2 cellular contexts compared by ENCODE assay signal in the genomic region with DNA sequence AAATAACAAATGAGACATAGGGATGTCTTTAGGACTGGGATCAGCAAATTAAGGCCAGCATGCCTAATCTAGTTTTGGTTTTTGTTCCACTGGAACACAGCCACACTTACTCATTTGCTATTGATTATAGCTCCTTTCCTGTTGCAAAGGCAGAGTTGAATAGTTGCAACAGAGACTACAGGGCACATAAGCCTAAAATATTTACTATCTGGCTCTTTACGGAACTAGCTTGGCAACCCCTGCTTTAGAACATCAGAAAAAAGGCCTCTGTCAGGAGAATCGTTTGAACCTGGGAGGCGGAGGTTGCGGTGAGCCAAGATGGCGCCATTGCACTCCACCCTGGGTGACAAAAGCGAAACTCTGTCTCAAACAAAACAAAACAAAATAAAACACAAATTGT.
TF ChIP-seq lines count a peak whose summit lies in the region.

No MANE protein-coding gene starts in this region.

TF ChIP-seq in liver, 16 proteins besides CTCF, POLR2A, EP300 and RAD21 (continued from another document):
- TF ChIP-seq, protein P1, sequence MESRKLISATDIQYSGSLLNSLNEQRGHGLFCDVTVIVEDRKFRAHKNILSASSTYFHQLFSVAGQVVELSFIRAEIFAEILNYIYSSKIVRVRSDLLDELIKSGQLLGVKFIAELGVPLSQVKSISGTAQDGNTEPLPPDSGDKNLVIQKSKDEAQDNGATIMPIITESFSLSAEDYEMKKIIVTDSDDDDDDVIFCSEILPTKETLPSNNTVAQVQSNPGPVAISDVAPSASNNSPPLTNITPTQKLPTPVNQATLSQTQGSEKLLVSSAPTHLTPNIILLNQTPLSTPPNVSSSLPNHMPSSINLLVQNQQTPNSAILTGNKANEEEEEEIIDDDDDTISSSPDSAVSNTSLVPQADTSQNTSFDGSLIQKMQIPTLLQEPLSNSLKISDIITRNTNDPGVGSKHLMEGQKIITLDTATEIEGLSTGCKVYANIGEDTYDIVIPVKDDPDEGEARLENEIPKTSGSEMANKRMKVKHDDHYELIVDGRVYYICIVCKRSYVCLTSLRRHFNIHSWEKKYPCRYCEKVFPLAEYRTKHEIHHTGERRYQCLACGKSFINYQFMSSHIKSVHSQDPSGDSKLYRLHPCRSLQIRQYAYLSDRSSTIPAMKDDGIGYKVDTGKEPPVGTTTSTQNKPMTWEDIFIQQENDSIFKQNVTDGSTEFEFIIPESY (IDR thresholded peaks at IDR 0.05) = no peak
- TF ChIP-seq JUND (IDR thresholded peaks at IDR 0.05) (peak; percentile 53 to 58), NR2F2 (IDR thresholded peaks at IDR 0.05) (peak; percentile 7), EGR1 (IDR thresholded peaks at IDR 0.05; ENCODE audit: low read depth in 2 of 2) (peak in 1 of 2 donors; percentile 12), GABPA (IDR thresholded peaks at IDR 0.05 in 1 of 2, conservative IDR thresholded peaks at IDR 0.05 in 1 of 2) (no peak), FOXA2 (IDR thresholded peaks at IDR 0.05) (peak; percentile 17), YY1 (IDR thresholded peaks at IDR 0.05) (peak; percentile 87), HNF4A (conservative IDR thresholded peaks at IDR 0.05) (peak; percentile 66 to 71), RXRA (IDR thresholded peaks at IDR 0.05) (peak; percentile 58 to 69), HNF4G (IDR thresholded peaks at IDR 0.05) (no peak)
- TF ChIP-seq, protein P2, sequence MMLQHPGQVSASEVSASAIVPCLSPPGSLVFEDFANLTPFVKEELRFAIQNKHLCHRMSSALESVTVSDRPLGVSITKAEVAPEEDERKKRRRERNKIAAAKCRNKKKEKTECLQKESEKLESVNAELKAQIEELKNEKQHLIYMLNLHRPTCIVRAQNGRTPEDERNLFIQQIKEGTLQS (IDR thresholded peaks at IDR 0.05) = peak; percentile 76
- TF ChIP-seq, protein P3, sequence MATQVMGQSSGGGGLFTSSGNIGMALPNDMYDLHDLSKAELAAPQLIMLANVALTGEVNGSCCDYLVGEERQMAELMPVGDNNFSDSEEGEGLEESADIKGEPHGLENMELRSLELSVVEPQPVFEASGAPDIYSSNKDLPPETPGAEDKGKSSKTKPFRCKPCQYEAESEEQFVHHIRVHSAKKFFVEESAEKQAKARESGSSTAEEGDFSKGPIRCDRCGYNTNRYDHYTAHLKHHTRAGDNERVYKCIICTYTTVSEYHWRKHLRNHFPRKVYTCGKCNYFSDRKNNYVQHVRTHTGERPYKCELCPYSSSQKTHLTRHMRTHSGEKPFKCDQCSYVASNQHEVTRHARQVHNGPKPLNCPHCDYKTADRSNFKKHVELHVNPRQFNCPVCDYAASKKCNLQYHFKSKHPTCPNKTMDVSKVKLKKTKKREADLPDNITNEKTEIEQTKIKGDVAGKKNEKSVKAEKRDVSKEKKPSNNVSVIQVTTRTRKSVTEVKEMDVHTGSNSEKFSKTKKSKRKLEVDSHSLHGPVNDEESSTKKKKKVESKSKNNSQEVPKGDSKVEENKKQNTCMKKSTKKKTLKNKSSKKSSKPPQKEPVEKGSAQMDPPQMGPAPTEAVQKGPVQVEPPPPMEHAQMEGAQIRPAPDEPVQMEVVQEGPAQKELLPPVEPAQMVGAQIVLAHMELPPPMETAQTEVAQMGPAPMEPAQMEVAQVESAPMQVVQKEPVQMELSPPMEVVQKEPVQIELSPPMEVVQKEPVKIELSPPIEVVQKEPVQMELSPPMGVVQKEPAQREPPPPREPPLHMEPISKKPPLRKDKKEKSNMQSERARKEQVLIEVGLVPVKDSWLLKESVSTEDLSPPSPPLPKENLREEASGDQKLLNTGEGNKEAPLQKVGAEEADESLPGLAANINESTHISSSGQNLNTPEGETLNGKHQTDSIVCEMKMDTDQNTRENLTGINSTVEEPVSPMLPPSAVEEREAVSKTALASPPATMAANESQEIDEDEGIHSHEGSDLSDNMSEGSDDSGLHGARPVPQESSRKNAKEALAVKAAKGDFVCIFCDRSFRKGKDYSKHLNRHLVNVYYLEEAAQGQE (IDR thresholded peaks at IDR 0.05) = no peak
- TF ChIP-seq, protein P4, sequence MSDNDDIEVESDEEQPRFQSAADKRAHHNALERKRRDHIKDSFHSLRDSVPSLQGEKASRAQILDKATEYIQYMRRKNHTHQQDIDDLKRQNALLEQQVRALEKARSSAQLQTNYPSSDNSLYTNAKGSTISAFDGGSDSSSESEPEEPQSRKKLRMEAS (IDR thresholded peaks at IDR 0.05) = peak; percentile 62

TF ChIP-seq in HepG2, 621 proteins besides CTCF, POLR2A, EP300 and RAD21 (continued from another document):
- TF ChIP-seq, protein P5, sequence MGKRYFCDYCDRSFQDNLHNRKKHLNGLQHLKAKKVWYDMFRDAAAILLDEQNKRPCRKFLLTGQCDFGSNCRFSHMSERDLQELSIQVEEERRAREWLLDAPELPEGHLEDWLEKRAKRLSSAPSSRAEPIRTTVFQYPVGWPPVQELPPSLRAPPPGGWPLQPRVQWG (CRISPR knock-in tag; IDR thresholded peaks at IDR 0.05; ENCODE audit: borderline replicate concordance, low read depth) = no peak
- TF ChIP-seq ZNF10 (CRISPR knock-in tag; IDR thresholded peaks at IDR 0.05; ENCODE audit: borderline replicate concordance, low read depth) = no peak
- no peak for TF ChIP-seq ZNF383 (CRISPR knock-in tag; IDR thresholded peaks at IDR 0.05; ENCODE audit: borderline replicate concordance)
- no peak for TF ChIP-seq ATF1 (CRISPR knock-in tag; IDR thresholded peaks at IDR 0.05)
- TF ChIP-seq SETDB1 (CRISPR knock-in tag; IDR thresholded peaks at IDR 0.05; ENCODE audit: borderline replicate concordance) = no peak
- TF ChIP-seq, protein P6, sequence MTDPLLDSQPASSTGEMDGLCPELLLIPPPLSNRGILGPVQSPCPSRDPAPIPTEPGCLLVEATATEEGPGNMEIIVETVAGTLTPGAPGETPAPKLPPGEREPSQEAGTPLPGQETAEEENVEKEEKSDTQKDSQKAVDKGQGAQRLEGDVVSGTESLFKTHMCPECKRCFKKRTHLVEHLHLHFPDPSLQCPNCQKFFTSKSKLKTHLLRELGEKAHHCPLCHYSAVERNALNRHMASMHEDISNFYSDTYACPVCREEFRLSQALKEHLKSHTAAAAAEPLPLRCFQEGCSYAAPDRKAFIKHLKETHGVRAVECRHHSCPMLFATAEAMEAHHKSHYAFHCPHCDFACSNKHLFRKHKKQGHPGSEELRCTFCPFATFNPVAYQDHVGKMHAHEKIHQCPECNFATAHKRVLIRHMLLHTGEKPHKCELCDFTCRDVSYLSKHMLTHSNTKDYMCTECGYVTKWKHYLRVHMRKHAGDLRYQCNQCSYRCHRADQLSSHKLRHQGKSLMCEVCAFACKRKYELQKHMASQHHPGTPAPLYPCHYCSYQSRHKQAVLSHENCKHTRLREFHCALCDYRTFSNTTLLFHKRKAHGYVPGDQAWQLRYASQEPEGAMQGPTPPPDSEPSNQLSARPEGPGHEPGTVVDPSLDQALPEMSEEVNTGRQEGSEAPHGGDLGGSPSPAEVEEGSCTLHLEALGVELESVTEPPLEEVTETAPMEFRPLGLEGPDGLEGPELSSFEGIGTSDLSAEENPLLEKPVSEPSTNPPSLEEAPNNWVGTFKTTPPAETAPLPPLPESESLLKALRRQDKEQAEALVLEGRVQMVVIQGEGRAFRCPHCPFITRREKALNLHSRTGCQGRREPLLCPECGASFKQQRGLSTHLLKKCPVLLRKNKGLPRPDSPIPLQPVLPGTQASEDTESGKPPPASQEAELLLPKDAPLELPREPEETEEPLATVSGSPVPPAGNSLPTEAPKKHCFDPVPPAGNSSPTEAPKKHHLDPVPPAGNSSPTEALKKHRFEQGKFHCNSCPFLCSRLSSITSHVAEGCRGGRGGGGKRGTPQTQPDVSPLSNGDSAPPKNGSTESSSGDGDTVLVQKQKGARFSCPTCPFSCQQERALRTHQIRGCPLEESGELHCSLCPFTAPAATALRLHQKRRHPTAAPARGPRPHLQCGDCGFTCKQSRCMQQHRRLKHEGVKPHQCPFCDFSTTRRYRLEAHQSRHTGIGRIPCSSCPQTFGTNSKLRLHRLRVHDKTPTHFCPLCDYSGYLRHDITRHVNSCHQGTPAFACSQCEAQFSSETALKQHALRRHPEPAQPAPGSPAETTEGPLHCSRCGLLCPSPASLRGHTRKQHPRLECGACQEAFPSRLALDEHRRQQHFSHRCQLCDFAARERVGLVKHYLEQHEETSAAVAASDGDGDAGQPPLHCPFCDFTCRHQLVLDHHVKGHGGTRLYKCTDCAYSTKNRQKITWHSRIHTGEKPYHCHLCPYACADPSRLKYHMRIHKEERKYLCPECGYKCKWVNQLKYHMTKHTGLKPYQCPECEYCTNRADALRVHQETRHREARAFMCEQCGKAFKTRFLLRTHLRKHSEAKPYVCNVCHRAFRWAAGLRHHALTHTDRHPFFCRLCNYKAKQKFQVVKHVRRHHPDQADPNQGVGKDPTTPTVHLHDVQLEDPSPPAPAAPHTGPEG (CRISPR knock-in tag; IDR thresholded peaks at IDR 0.05) = no peak
